Comparison of ENCODE assay signal across 8 cellular contexts in the genomic region with DNA sequence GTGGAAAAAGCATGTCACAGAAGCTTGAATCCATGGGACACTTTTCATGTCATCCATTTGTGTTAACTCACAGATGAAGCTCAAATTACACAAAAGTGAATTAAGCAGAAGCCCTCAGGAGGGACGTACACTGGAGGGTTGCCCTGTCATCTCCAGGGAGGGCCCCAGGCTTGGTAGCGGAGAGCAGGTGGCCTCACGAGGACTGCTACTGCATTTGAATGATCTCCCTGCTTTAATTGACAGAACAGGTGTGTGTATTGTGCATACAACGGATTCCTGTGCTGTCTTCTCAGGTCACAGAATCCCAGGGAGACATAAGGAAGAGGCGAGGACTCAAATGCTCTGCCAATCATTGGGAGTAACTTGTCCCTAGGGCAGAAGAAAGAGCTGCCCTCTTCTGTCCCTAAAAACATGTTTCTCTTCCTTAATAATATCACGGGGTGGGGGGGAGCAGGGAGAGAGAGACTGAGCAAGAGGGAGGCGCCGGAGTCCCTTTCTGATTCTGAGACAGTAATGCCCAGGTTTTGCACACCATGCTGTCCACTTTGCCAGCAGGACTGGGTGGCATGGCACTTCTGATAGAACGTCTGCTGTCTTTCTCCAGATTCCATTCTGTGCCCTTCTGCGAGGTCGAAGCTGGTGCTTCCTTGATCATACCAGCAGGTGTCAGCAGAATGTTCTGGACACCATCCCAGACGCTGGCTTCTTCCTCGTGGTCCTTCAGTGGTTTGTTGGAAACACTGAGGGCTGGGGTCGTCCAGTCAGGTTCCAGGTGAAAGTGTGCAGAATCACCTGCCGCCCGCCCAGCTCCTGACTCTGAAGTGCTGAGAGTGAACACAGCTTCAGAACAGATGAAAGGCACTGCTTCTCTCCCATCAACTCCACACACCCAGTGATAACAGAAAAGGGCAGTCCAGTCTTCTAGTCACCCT. TPM values are rescaled to one million over a fixed set of nuclear protein-coding genes. Genes with fewer than 3 reads are reported as not detected.
A peak's percentile ranks its signal among the peaks of the same experiment; 100 is the strongest.
DNase-seq lines count a peak whose midpoint lies in the region; ATAC-seq and TF ChIP-seq lines count a peak whose summit lies in the region.

No MANE protein-coding gene starts in this region.

- H3K27me3 ChIP-seq in CD4-positive, alpha-beta memory T cell (ENCODE audit: insufficient read depth, low read length): no peaks in the 10 kb centered on the region
- no peaks in the 10 kb centered on the region for H3K27me3 ChIP-seq in dorsolateral prefrontal cortex
- no peaks in the 10 kb centered on the region for H3K27me3 ChIP-seq in lung (ENCODE audit: control insufficient read depth, insufficient read depth)

- DNase-seq in CD4-positive, alpha-beta memory T cell: peak in 4 of 5 donors; percentile 40 to 54 (median 46)
- DNase-seq in GM20000 (ENCODE audit: low spot score): peak; percentile 71
- DNase-seq in NCI-H187 treated with DMSO at 0.1 percent for 48 hours (lab: John Stamatoyannopoulos, UW): peak; percentile 5
- DNase-seq in activated CD4-positive, alpha-beta T cell treated with anti-CD3 and anti-CD28 coated beads for 36 hours: peak; percentile 66
- peak in 9 of 10 donors; percentile 35 to 72 (median 68) for DNase-seq in dorsolateral prefrontal cortex
- DNase-seq in lung (ENCODE audit: low spot score): peak; percentile 58
- peak; percentile 46 for DNase-seq in stimulated activated naive CD4-positive, alpha-beta T cell treated with Interleukin-2 at 50 U/mL for 16 hours (lab: John Stamatoyannopoulos, UW)

- H3K36me3 ChIP-seq in CD4-positive, alpha-beta memory T cell (ENCODE audit: insufficient read depth, low read length): no peaks in the 10 kb centered on the region
- H3K36me3 ChIP-seq in lung (ENCODE audit: control insufficient read depth in 2 of 2, insufficient read depth in 2 of 2, low read length in 2 of 2): no peaks in the 10 kb centered on the region

- peaks cover 42 to 87% (median 66%) of the 10 kb centered on the region in 4 donors for H3K4me1 Mint-ChIP-seq in CD4-positive, alpha-beta memory T cell
- H3K4me1 Mint-ChIP-seq in activated CD4-positive, alpha-beta T cell treated with anti-CD3 and anti-CD28 coated beads for 36 hours: peaks cover 24% of the 10 kb centered on the region

- H3K4me3 Mint-ChIP-seq in CD4-positive, alpha-beta memory T cell: peak overlapping the region; percentile 3 to 87 (median 70)
- no peak overlapping the region for H3K4me3 Mint-ChIP-seq in activated CD4-positive, alpha-beta T cell treated with anti-CD3 and anti-CD28 coated beads for 36 hours

- H3K4me1 ChIP-seq in CD4-positive, alpha-beta memory T cell (ENCODE audit: insufficient read depth, low read length): peaks cover 66% of the 10 kb centered on the region
- H3K4me1 ChIP-seq in lung (ENCODE audit: control insufficient read depth in 2 of 2, insufficient read depth in 2 of 2, low read length in 2 of 2): peaks cover 0 to under 1% of the 10 kb centered on the region in 2 donors

- H3K36me3 Mint-ChIP-seq in CD4-positive, alpha-beta memory T cell: no peaks in the 10 kb centered on the region
- H3K36me3 Mint-ChIP-seq in activated CD4-positive, alpha-beta T cell treated with anti-CD3 and anti-CD28 coated beads for 36 hours (ENCODE audit: low read depth): no peaks in the 10 kb centered on the region

- H3K9me3 ChIP-seq in CD4-positive, alpha-beta memory T cell (ENCODE audit: control insufficient read depth in 1 of 2, low read length in 2 of 2): no peaks in the 10 kb centered on the region
- no peaks in the 10 kb centered on the region for H3K9me3 ChIP-seq in lung (ENCODE audit: control insufficient read depth in 2 of 2, insufficient read depth in 1 of 2, low read length in 1 of 2)

- peaks cover 0 to 2% (median 0%) of the 10 kb centered on the region in 8 donors for H3K9me3 Mint-ChIP-seq in CD4-positive, alpha-beta memory T cell
- no peaks in the 10 kb centered on the region for H3K9me3 Mint-ChIP-seq in activated CD4-positive, alpha-beta T cell treated with anti-CD3 and anti-CD28 coated beads for 36 hours (ENCODE audit: low read depth)

- peak overlapping the region in 1 of 2 donors; percentile 3 for H3K4me3 ChIP-seq in CD4-positive, alpha-beta memory T cell (ENCODE audit: low read length in 2 of 2)
- H3K4me3 ChIP-seq in dorsolateral prefrontal cortex (peak overlapping the region in 5 of 59 donors; percentile 4 to 26 (median 16)), lung (no peak overlapping the region)

- H3K27ac Mint-ChIP-seq in CD4-positive, alpha-beta memory T cell: peak overlapping the region; percentile 86 to 97 (median 94)
- H3K27ac Mint-ChIP-seq in activated CD4-positive, alpha-beta T cell treated with anti-CD3 and anti-CD28 coated beads for 36 hours: peak overlapping the region; percentile 62

- WGBS in lung, 2 donors: 28 to 29% methylated on average over 16 of the region's 16 CpGs

- H3K27me3 Mint-ChIP-seq in CD4-positive, alpha-beta memory T cell: no peaks in the 10 kb centered on the region
- peaks cover 3% of the 10 kb centered on the region for H3K27me3 Mint-ChIP-seq in activated CD4-positive, alpha-beta T cell treated with anti-CD3 and anti-CD28 coated beads for 36 hours

- H3K27ac ChIP-seq in CD4-positive, alpha-beta memory T cell (ENCODE audit: low read depth, low read length): peak overlapping the region; percentile 53
- H3K27ac ChIP-seq in dorsolateral prefrontal cortex: no peak overlapping the region
- H3K27ac ChIP-seq in lung (ENCODE audit: low read depth in 1 of 2, low read length in 1 of 2): no peak overlapping the region

- CTCF ChIA-PET in CD4-positive, alpha-beta memory T cell (lab: Charles Lee; ENCODE audit: partially characterized antibody): interaction anchor here (0.7 to 7.1 kb wide), 36 partner anchors 8 to 169 kb away, joined by 3 to 153 read pairs (median 6); partner anchors contain the start of gene RASGEF1A
- CTCF ChIA-PET in activated CD4-positive, alpha-beta T cell treated with anti-CD3 and anti-CD28 coated beads for 36 hours (lab: Charles Lee): interaction anchor here (0.5 to 5.0 kb wide), 23 partner anchors 10 to 169 kb away, joined by 3 to 43 read pairs (median 3); no protein-coding TSS in a partner anchor

- intact Hi-C loops in CD4-positive, alpha-beta memory T cell (cut with micrococcal nuclease): loop anchor here (1.0 to 5.0 kb wide), 5 partner anchors 27 to 169 kb away; partner anchors contain the start of gene HNRNPF
- intact Hi-C loops in activated CD4-positive, alpha-beta T cell treated with anti-CD3 and anti-CD28 coated beads for 36 hours (cut with DNase I, micrococcal nuclease): loop anchor here (1.0 kb wide), 2 partner anchors 55 to 169 kb away; no protein-coding TSS in a partner anchor
- intact Hi-C loops in dorsolateral prefrontal cortex (cut with DNase I): loop anchor here (1.0 to 5.0 kb wide), 3 partner anchors 54 to 168 kb away; no protein-coding TSS in a partner anchor

- ATAC-seq in activated CD4-positive, alpha-beta T cell treated with anti-CD3 and anti-CD28 coated beads for 36 hours: peak; percentile 79
- peak; percentile 61 for ATAC-seq in lung (ENCODE audit: insufficient read depth, low FRiP score)
- ATAC-seq in GM21515 (IDR thresholded peaks at IDR 0.05; ENCODE audit: unreplicated experiment): no peak

- POLR2A ChIA-PET in CD4-positive, alpha-beta memory T cell (lab: Charles Lee; ENCODE audit: partially characterized antibody): interaction anchor here (0.7 to 5.3 kb wide), 20 partner anchors 12 to 168 kb away, joined by 3 to 47 read pairs (median 8); partner anchors contain the start of genes CSGALNACT2, HNRNPF, RASGEF1A and ZNF487
- POLR2A ChIA-PET in activated CD4-positive, alpha-beta T cell treated with anti-CD3 and anti-CD28 coated beads for 36 hours (lab: Charles Lee): no interaction called here

- TF ChIP-seq CTCF in GM20000 (IDR thresholded peaks at IDR 0.05; ENCODE audit: extremely low read depth, missing control alignments) (peak; percentile 59), dorsolateral prefrontal cortex (IDR thresholded peaks at IDR 0.05 in 54 of 56, conservative IDR thresholded peaks at IDR 0.05 in 2 of 56; ENCODE audit: low read depth in 1 of 56, partially characterized antibody in 56 of 56) (peak; percentile 27 to 87 (median 74)), lung (IDR thresholded peaks at IDR 0.05; ENCODE audit: control extremely low read depth, extremely low read depth) (peak; percentile 69)

RNA-seq across cellular contexts. Expression of gene RASGEF1A, which starts 26.1 kb away (rescaled TPM):
- 1 to 10 TPM; 6.5 to 7.4 TPM for total RNA-seq in CD4-positive, alpha-beta memory T cell
- 1 to 10 TPM; 1.3 to 3.4 TPM for polyA plus RNA-seq in CD4-positive, alpha-beta memory T cell
- under 1 TPM; 0.44 to 0.64 TPM for total RNA-seq in activated CD4-positive, alpha-beta T cell treated with anti-CD3 and anti-CD28 coated beads for 36 hours
- total RNA-seq in dorsolateral prefrontal cortex (10 to 100 TPM; 16.3 to 54.4 (median 39.2) TPM), lung (1 to 10 TPM; 3.8 to 4.3 TPM)
- 1 to 10 TPM in 1 of 2 donors, under 1 TPM in 1; 0.98 to 5.7 TPM for polyA plus RNA-seq in lung

Comparison
In these comparisons a context has a peak if more than half of its experiments do, and no peak if none do; other contexts are left out.
1. DNase-seq: peak in every context shown above with its lines; median percentile 71 in GM20000; 68 in dorsolateral prefrontal cortex; 66 in activated CD4-positive, alpha-beta T cell treated with anti-CD3 and anti-CD28 coated beads for 36 hours; 58 in lung; 46 in CD4-positive, alpha-beta memory T cell; 46 in stimulated activated naive CD4-positive, alpha-beta T cell treated with Interleukin-2 at 50 U/mL for 16 hours; 5 in NCI-H187 treated with DMSO at 0.1 percent for 48 hours.